In genomic region chr4:9861561-9861960, GRCh38 we compare ENCODE assay signal across 6 cellular contexts.
"Had no signal": no experiment of that assay in that cellular context is flagged by ENCODE, and none has a peak within 500 bp of the region (broad histone marks: within the 10 kb centered on the region; RNA-seq: fewer than 3 reads in every experiment).

No MANE protein-coding gene starts in this region.

- H3K9ac ChIP-seq: KMS-11 had no signal

- H3K27ac ChIP-seq: HL-60, KMS-11 had no signal

- DNase-seq: IMR-90, KBM-7, KG1 had no signal

- H3K4me2 ChIP-seq: KMS-11 had no signal

- FAIRE-seq: HTR-8/SVneo had no signal
